Comparison of ENCODE assay signal across 17 cellular contexts in genomic region chr2:1974391-1974790, GRCh38.
DNase-seq lines count a peak whose midpoint lies in the region; ATAC-seq and TF ChIP-seq lines count a peak whose summit lies in the region.
"Had no signal": no experiment of that assay in that cellular context is flagged by ENCODE, and none has a peak within 500 bp of the region (broad histone marks: within the 10 kb centered on the region; RNA-seq: fewer than 3 reads in every experiment).

No MANE protein-coding gene starts in this region.

- H3K36me3 ChIP-seq in neural progenitor cell = no peaks in the 10 kb centered on the region
- H3K36me3 ChIP-seq: Peyer's patch had no signal

- no peak for ATAC-seq in GM19452 (IDR thresholded peaks at IDR 0.05; ENCODE audit: unreplicated experiment)
- ATAC-seq: stimulated activated memory B cell treated with anti-CD40 and anti-IgM and Interleukin-4, amounts not matched to agents 10 μg/mL and 1 μg/mL and 100 μg/mL, for 72 hours had no signal

- H3K4me3 ChIP-seq in neural progenitor cell = no peak overlapping the region
- H3K4me3 ChIP-seq: Peyer's patch had no signal

- no peak overlapping the region for H3K9ac ChIP-seq in neural progenitor cell

- H2AFZ ChIP-seq in neural progenitor cell (replicated peaks) = no peak overlapping the region

- H3K27ac ChIP-seq in cingulate gyrus (ENCODE audit: low read depth, low read length) (peak overlapping the region; percentile 7), neural progenitor cell (no peak overlapping the region)
- H3K27ac ChIP-seq: HL-60, Peyer's patch had no signal

- H3K27me3 ChIP-seq in neural progenitor cell = no peaks in the 10 kb centered on the region
- H3K27me3 ChIP-seq: Peyer's patch had no signal

- no peaks in the 10 kb centered on the region for H3F3A ChIP-seq in neural progenitor cell (ENCODE audit: low read depth)

- peaks cover 32% of the 10 kb centered on the region for H3K4me1 Mint-ChIP-seq in neural progenitor cell
- H3K4me1 Mint-ChIP-seq: activated naive CD4-positive, alpha-beta T cell treated with anti-CD3 and anti-CD28 coated beads, Interleukin-2, amount 10 ng/mL, durations not matched to agents 7 days and 5 days; CD4-positive, CD25-positive, alpha-beta regulatory T cell; stimulated activated memory B cell treated with anti-CD40 and anti-IgM and Interleukin-4, amounts not matched to agents 10 μg/mL and 1 μg/mL and 100 μg/mL, for 72 hours had no signal

- no peak for TF ChIP-seq CTCF in neural progenitor cell (IDR thresholded peaks at IDR 0.05)

- DNase-seq in AG20443 (ENCODE audit: low spot score) (peak; percentile 27), NCI-H146 (lab: John Stamatoyannopoulos, UW) (peak; percentile 65), neural progenitor cell (ENCODE audit: low spot score) (no peak), NCI-H345 treated with DMSO at 0.1 percent for 48 hours (lab: John Stamatoyannopoulos, UW; ENCODE audit: unreplicated experiment) (no peak), KG1 (lab: John Stamatoyannopoulos, UW) (no peak), HPDE6-E6E7 (ENCODE audit: extremely low spot score) (no peak)
- DNase-seq: activated CD4-positive, alpha-beta memory T cell treated with anti-CD3 and anti-CD28 coated beads for 36 hours; activated naive CD4-positive, alpha-beta T cell treated with anti-CD3 and anti-CD28 coated beads, Interleukin-2, amount 10 ng/mL, durations not matched to agents 7 days and 5 days; CD4-positive, CD25-positive, alpha-beta regulatory T cell; MM.1S; NCI-H2171; occipital lobe; Peyer's patch had no signal

- no peak overlapping the region for H3K4me3 Mint-ChIP-seq in neural progenitor cell
- H3K4me3 Mint-ChIP-seq: activated CD4-positive, alpha-beta memory T cell treated with anti-CD3 and anti-CD28 coated beads for 36 hours; activated naive CD4-positive, alpha-beta T cell treated with anti-CD3 and anti-CD28 coated beads, Interleukin-2, amount 10 ng/mL, durations not matched to agents 7 days and 5 days; CD4-positive, CD25-positive, alpha-beta regulatory T cell; stimulated activated memory B cell treated with anti-CD40 and anti-IgM and Interleukin-4, amounts not matched to agents 10 μg/mL and 1 μg/mL and 100 μg/mL, for 72 hours had no signal

- no peaks in the 10 kb centered on the region for H3K9me3 ChIP-seq in neural progenitor cell (ENCODE audit: low read depth)
- H3K9me3 ChIP-seq: Peyer's patch had no signal

- peaks cover 11% of the 10 kb centered on the region for H3K4me1 ChIP-seq in neural progenitor cell
- H3K4me1 ChIP-seq: Peyer's patch had no signal

- no peaks in the 10 kb centered on the region for H4K20me1 ChIP-seq in neural progenitor cell (ENCODE audit: low read depth)

- no peaks in the 10 kb centered on the region for H3K79me2 ChIP-seq in neural progenitor cell (ENCODE audit: low read depth)

- H3K36me3 Mint-ChIP-seq in neural progenitor cell = no peaks in the 10 kb centered on the region
- H3K36me3 Mint-ChIP-seq: activated CD4-positive, alpha-beta memory T cell treated with anti-CD3 and anti-CD28 coated beads for 36 hours; activated naive CD4-positive, alpha-beta T cell treated with anti-CD3 and anti-CD28 coated beads, Interleukin-2, amount 10 ng/mL, durations not matched to agents 7 days and 5 days; CD4-positive, CD25-positive, alpha-beta regulatory T cell; stimulated activated memory B cell treated with anti-CD40 and anti-IgM and Interleukin-4, amounts not matched to agents 10 μg/mL and 1 μg/mL and 100 μg/mL, for 72 hours had no signal

- no peaks in the 10 kb centered on the region for H3K9me3 Mint-ChIP-seq in neural progenitor cell
- H3K9me3 Mint-ChIP-seq: activated CD4-positive, alpha-beta memory T cell treated with anti-CD3 and anti-CD28 coated beads for 36 hours; activated naive CD4-positive, alpha-beta T cell treated with anti-CD3 and anti-CD28 coated beads, Interleukin-2, amount 10 ng/mL, durations not matched to agents 7 days and 5 days; CD4-positive, CD25-positive, alpha-beta regulatory T cell had no signal

- H3K27me3 Mint-ChIP-seq in neural progenitor cell (ENCODE audit: insufficient read depth, low read depth) = peaks cover 4% of the 10 kb centered on the region
- H3K27me3 Mint-ChIP-seq: activated CD4-positive, alpha-beta memory T cell treated with anti-CD3 and anti-CD28 coated beads for 36 hours; activated naive CD4-positive, alpha-beta T cell treated with anti-CD3 and anti-CD28 coated beads, Interleukin-2, amount 10 ng/mL, durations not matched to agents 7 days and 5 days; CD4-positive, CD25-positive, alpha-beta regulatory T cell had no signal

- peak overlapping the region; percentile 42 for H3K27ac Mint-ChIP-seq in neural progenitor cell
- H3K27ac Mint-ChIP-seq: activated CD4-positive, alpha-beta memory T cell treated with anti-CD3 and anti-CD28 coated beads for 36 hours; activated naive CD4-positive, alpha-beta T cell treated with anti-CD3 and anti-CD28 coated beads, Interleukin-2, amount 10 ng/mL, durations not matched to agents 7 days and 5 days; CD4-positive, CD25-positive, alpha-beta regulatory T cell; stimulated activated memory B cell treated with anti-CD40 and anti-IgM and Interleukin-4, amounts not matched to agents 10 μg/mL and 1 μg/mL and 100 μg/mL, for 72 hours had no signal

- H3K4me2 ChIP-seq in neural progenitor cell = no peak overlapping the region

Comparison
In these comparisons a context has a peak if more than half of its experiments do, and no peak if none do; other contexts are left out.
1. DNase-seq: peak in AG20443 (single experiment) and NCI-H146 (single experiment); none in neural progenitor cell (single experiment), NCI-H345 treated with DMSO at 0.1 percent for 48 hours (single experiment), KG1 (single experiment) and HPDE6-E6E7 (single experiment).